10 cellular contexts compared by ENCODE assay signal in genomic region chr1:32984090-32984828, GRCh38. TPM values are rescaled to one million over a fixed set of nuclear protein-coding genes. Genes with fewer than 3 reads are reported as not detected.
DNase-seq lines count a peak whose midpoint lies in the region; ATAC-seq and TF ChIP-seq lines count a peak whose summit lies in the region.
"Had no signal": no experiment of that assay in that cellular context is flagged by ENCODE, and none has a peak within 500 bp of the region (broad histone marks: within the 10 kb centered on the region; RNA-seq: fewer than 3 reads in every experiment).

No MANE protein-coding gene starts in this region.

- H3K27ac ChIP-seq in left ventricle myocardium inferior (replicated peaks), result peak overlapping the region; percentile 24
- no peak overlapping the region for H3K27ac ChIP-seq in right atrium auricular region
- peak overlapping the region in 2 of 4 donors; percentile 12 to 57 for H3K27ac ChIP-seq in gastroesophageal sphincter

- no peak overlapping the region for H3K4me3 Mint-ChIP-seq in activated CD8-positive, alpha-beta T cell treated with anti-CD3 and anti-CD28 coated beads, Interleukin-2, amount 10 ng/mL, durations not matched to agents 7 days and 5 days
- H3K4me3 Mint-ChIP-seq in type B pancreatic cell, result no peak overlapping the region

- no peak for TF ChIP-seq POLR2A in gastroesophageal sphincter (IDR thresholded peaks at IDR 0.05)

- intact Hi-C loops in left ventricle myocardium inferior (cut with micrococcal nuclease), result no loop called here

- H3K9me3 ChIP-seq in left ventricle myocardium inferior (replicated peaks) (no peaks in the 10 kb centered on the region), right atrium auricular region (no peaks in the 10 kb centered on the region), gastroesophageal sphincter (no peaks in the 10 kb centered on the region)

- no peaks in the 10 kb centered on the region for H3K9me3 Mint-ChIP-seq in activated CD8-positive, alpha-beta T cell treated with anti-CD3 and anti-CD28 coated beads, Interleukin-2, amount 10 ng/mL, durations not matched to agents 7 days and 5 days (ENCODE audit: insufficient read depth)
- no peaks in the 10 kb centered on the region for H3K9me3 Mint-ChIP-seq in type B pancreatic cell

- no peak for TF ChIP-seq CTCF in left ventricle myocardium inferior (IDR thresholded peaks at IDR 0.05; ENCODE audit: borderline replicate concordance)
- no peak for TF ChIP-seq CTCF in right atrium auricular region (IDR thresholded peaks at IDR 0.05)
- TF ChIP-seq CTCF in gastroesophageal sphincter (IDR thresholded peaks at IDR 0.05), result no peak
- TF ChIP-seq CTCF in type B pancreatic cell (conservative IDR thresholded peaks at IDR 0.05), result no peak
- TF ChIP-seq CTCF in GM10266 (IDR thresholded peaks at IDR 0.05; ENCODE audit: control insufficient read depth, insufficient read depth, low read depth, missing control alignments), result no peak

- no peaks in the 10 kb centered on the region for H3K36me3 Mint-ChIP-seq in activated CD8-positive, alpha-beta T cell treated with anti-CD3 and anti-CD28 coated beads, Interleukin-2, amount 10 ng/mL, durations not matched to agents 7 days and 5 days (ENCODE audit: low read depth)
- H3K36me3 Mint-ChIP-seq in type B pancreatic cell, result no peaks in the 10 kb centered on the region

- H3K36me3 ChIP-seq in left ventricle myocardium inferior (no peaks in the 10 kb centered on the region), right atrium auricular region (no peaks in the 10 kb centered on the region), gastroesophageal sphincter (no peaks in the 10 kb centered on the region)

- no peaks in the 10 kb centered on the region for H3K27me3 Mint-ChIP-seq in activated CD8-positive, alpha-beta T cell treated with anti-CD3 and anti-CD28 coated beads, Interleukin-2, amount 10 ng/mL, durations not matched to agents 7 days and 5 days (ENCODE audit: low read depth)
- H3K27me3 Mint-ChIP-seq in type B pancreatic cell, result no peaks in the 10 kb centered on the region

- H3K27ac Mint-ChIP-seq in activated CD8-positive, alpha-beta T cell treated with anti-CD3 and anti-CD28 coated beads, Interleukin-2, amount 10 ng/mL, durations not matched to agents 7 days and 5 days, result peak overlapping the region; percentile 60
- H3K27ac Mint-ChIP-seq in type B pancreatic cell, result peak overlapping the region; percentile 23

- CTCF ChIA-PET in activated CD8-positive, alpha-beta T cell treated with anti-CD3 and anti-CD28 coated beads, Interleukin-2, amount 10 ng/mL, durations not matched to agents 7 days and 5 days (lab: Charles Lee), result interaction anchor here (1.3 to 1.7 kb wide), 5 partner anchors 10 to 97 kb away, joined by 3 to 4 read pairs (median 4); no protein-coding TSS in a partner anchor

- TF ChIP-seq EP300 in gastroesophageal sphincter (IDR thresholded peaks at IDR 0.05), result no peak

- no peak overlapping the region for H3K4me3 ChIP-seq in left ventricle myocardium inferior
- no peak overlapping the region for H3K4me3 ChIP-seq in right atrium auricular region
- H3K4me3 ChIP-seq in gastroesophageal sphincter, result no peak overlapping the region
- H3K4me3 ChIP-seq: lung had no signal

- peaks cover 73% of the 10 kb centered on the region for H3K4me1 Mint-ChIP-seq in activated CD8-positive, alpha-beta T cell treated with anti-CD3 and anti-CD28 coated beads, Interleukin-2, amount 10 ng/mL, durations not matched to agents 7 days and 5 days (ENCODE audit: low read depth)
- peaks cover 9% of the 10 kb centered on the region for H3K4me1 Mint-ChIP-seq in type B pancreatic cell (ENCODE audit: unreplicated experiment)

- POLR2A ChIA-PET in activated CD8-positive, alpha-beta T cell treated with anti-CD3 and anti-CD28 coated beads, Interleukin-2, amount 10 ng/mL, durations not matched to agents 7 days and 5 days (lab: Charles Lee), result interaction anchor here (1.0 kb wide), 1 partner anchor 17 kb away, joined by 3 read pairs; no protein-coding TSS in a partner anchor

- peak; percentile 65 for ATAC-seq in activated CD8-positive, alpha-beta T cell treated with anti-CD3 and anti-CD28 coated beads, Interleukin-2, amount 10 ng/mL, durations not matched to agents 7 days and 5 days
- ATAC-seq in gastroesophageal sphincter, result peak; percentile 22
- ATAC-seq in GM21515 (IDR thresholded peaks at IDR 0.05; ENCODE audit: unreplicated experiment), result no peak
- no peak for ATAC-seq in HG02642 (IDR thresholded peaks at IDR 0.05; ENCODE audit: poor library complexity, unreplicated experiment)

- H3K4me1 ChIP-seq in left ventricle myocardium inferior (peaks cover 32% of the 10 kb centered on the region), right atrium auricular region (peaks cover 0 to 24% of the 10 kb centered on the region in 2 donors), gastroesophageal sphincter (peaks cover 6 to 28% (median 15%) of the 10 kb centered on the region in 3 donors)

- no peaks in the 10 kb centered on the region for H3K27me3 ChIP-seq in left ventricle myocardium inferior (ENCODE audit: low read depth)
- no peaks in the 10 kb centered on the region for H3K27me3 ChIP-seq in right atrium auricular region
- no peaks in the 10 kb centered on the region for H3K27me3 ChIP-seq in gastroesophageal sphincter

- DNase-seq in left ventricle myocardium inferior (no peak), right atrium auricular region (ENCODE audit: low spot score) (no peak), type B pancreatic cell (ENCODE audit: extremely low spot score, unreplicated experiment) (no peak), GM10266 (ENCODE audit: extremely low spot score) (no peak)
- peak; percentile 55 for DNase-seq in activated CD8-positive, alpha-beta T cell treated with anti-CD3 and anti-CD28 coated beads, Interleukin-2, amount 10 ng/mL, durations not matched to agents 7 days and 5 days
- DNase-seq: NCI-H226 had no signal

- WGBS in gastroesophageal sphincter (ENCODE audit: low coverage in 1 of 2), 2 donors, result 62 to 63% methylated on average over 2 to 5 of the region's 5 CpGs

RNA-seq across cellular contexts. Expression of gene RNF19B, which starts 19.6 kb away (rescaled TPM):
- total RNA-seq in left ventricle myocardium inferior (15.4 TPM), right atrium auricular region (10 to 100 TPM; 10.2 to 10.3 TPM), gastroesophageal sphincter (10 to 100 TPM; 19.5 to 25.2 (median 21.8) TPM), type B pancreatic cell (ENCODE audit: low replicate concordance) (20.1 and 33.8 TPM in 2 replicates)
- 10 to 100 TPM; 14.0 to 15.8 TPM for total RNA-seq in activated CD8-positive, alpha-beta T cell treated with anti-CD3 and anti-CD28 coated beads, Interleukin-2, amount 10 ng/mL, durations not matched to agents 7 days and 5 days

RNA-seq across cellular contexts. Expression of gene AK2, which starts 52.4 kb away (rescaled TPM):
- 121 TPM for total RNA-seq in left ventricle myocardium inferior
- 100 to 1,000 TPM; 120 to 162 TPM for total RNA-seq in right atrium auricular region
- total RNA-seq in activated CD8-positive, alpha-beta T cell treated with anti-CD3 and anti-CD28 coated beads, Interleukin-2, amount 10 ng/mL, durations not matched to agents 7 days and 5 days, result 100 to 1,000 TPM; 206 to 215 TPM
- total RNA-seq in gastroesophageal sphincter, result 100 to 1,000 TPM in 2 of 4 donors, 10 to 100 TPM in 2; 88.9 to 115 (median 97.1) TPM
- total RNA-seq in type B pancreatic cell (ENCODE audit: low replicate concordance), result 138 and 140 TPM in 2 replicates

Comparison
In these comparisons a context has a peak if more than half of its experiments do, and no peak if none do; other contexts are left out.
1. ATAC-seq: peak in activated CD8-positive, alpha-beta T cell treated with anti-CD3 and anti-CD28 coated beads, Interleukin-2, amount 10 ng/mL, durations not matched to agents 7 days and 5 days (single experiment) and gastroesophageal sphincter (single experiment); none in GM21515 (single experiment) and HG02642 (single experiment).